Comparison of ENCODE assay signal across 1 cellular context in the genomic region with DNA sequence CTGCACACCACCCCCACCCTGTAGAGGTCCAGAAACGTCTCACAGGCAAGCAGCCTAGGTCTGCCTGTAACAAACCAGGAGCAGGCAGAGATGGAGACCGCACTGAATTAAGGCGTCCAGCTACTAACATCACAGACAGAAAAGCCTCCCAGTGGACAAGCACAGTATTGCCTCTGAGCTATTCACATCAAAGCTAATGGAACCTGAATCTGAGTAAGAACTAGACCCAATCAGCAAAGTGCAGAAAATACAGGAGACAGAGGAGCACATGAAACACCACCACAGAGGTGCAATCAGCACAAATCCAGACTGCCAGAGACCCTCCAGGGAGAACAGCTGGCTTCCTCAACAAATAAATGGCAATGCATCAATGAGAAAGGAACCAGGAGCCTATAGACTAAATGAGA.
TF ChIP-seq lines count a peak whose summit lies in the region.

No MANE protein-coding gene starts in this region.

TF ChIP-seq in H1, 55 proteins besides CTCF, POLR2A, EP300 and RAD21:
- TF ChIP-seq JUND (IDR thresholded peaks at IDR 0.05; ENCODE audit: low read length) (0 out of 2 replicates have a peak, but pooled peaks have one; percentile 12), GABPA (IDR thresholded peaks at IDR 0.05; ENCODE audit: borderline replicate concordance, insufficient read depth, low read length) (0 out of 2 replicates have a peak, but pooled peaks have one; percentile 34), TBP (IDR thresholded peaks at IDR 0.05; ENCODE audit: low read depth, low read length) (0 out of 2 replicates have a peak, but pooled peaks have one; percentile 10), YY1 (IDR thresholded peaks at IDR 0.05; ENCODE audit: low read depth, low read length) (peak; percentile 38; the same call in 1 of the 2 replicates), NRF1 (IDR thresholded peaks at IDR 0.05; ENCODE audit: low read depth, low read length) (no peak), TAF7 (optimal IDR thresholded peaks at IDR 0.05; ENCODE audit: borderline replicate concordance, low read depth, low read length) (peak; percentile 41), TAF1 (IDR thresholded peaks at IDR 0.05; ENCODE audit: low read depth, low read length) (0 out of 2 replicates have a peak, but pooled peaks have one; percentile 33), ZNF274 (IDR thresholded peaks at IDR 0.05; ENCODE audit: borderline replicate concordance, extremely low read depth, low read length) (no peak), JUN (IDR thresholded peaks at IDR 0.05; ENCODE audit: low read depth, low read length) (no peak), CEBPB (IDR thresholded peaks at IDR 0.05; ENCODE audit: low read depth, low read length) (no peak), SP4 (IDR thresholded peaks at IDR 0.05; ENCODE audit: low read length) (no peak), SP1 (IDR thresholded peaks at IDR 0.05; ENCODE audit: low read depth, low read length) (0 out of 2 replicates have a peak, but pooled peaks have one; percentile 39)
- TF ChIP-seq, protein P1, sequence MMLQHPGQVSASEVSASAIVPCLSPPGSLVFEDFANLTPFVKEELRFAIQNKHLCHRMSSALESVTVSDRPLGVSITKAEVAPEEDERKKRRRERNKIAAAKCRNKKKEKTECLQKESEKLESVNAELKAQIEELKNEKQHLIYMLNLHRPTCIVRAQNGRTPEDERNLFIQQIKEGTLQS (IDR thresholded peaks at IDR 0.05; ENCODE audit: insufficient read depth, low read depth, low read length) = no peak
